Comparison of ENCODE assay signal across 8 cellular contexts in the genomic region with DNA sequence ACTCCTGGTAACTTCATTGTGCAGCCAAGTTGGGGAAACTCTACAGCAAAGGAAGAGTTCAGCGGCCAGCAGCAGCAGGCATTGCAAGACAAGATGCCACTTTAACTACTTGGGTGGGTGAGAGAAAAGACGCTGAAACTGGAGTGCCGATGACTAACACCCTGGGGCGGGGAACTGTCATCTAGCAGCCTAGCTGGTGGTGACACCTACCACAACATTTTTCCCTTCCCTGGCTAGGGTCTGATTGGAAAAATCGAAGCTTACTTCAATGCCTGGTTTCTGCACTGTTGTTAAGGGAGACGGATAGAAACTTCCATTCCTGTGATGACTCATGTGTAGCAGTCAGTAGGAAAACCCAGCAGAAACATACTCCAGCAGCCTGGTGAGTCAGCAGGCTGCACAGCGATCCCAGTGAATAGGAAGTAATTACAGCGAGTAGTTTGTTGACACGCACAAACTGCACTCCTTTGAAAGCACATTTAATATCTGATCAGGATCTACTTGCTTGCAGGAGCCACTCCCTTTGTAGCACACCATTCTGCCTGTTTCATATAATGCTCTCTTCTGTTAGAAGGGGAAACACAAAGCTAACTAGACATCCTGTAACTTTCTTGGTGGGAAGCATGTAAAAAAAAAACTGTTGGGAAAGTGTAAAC.
A peak's percentile ranks its signal among the peaks of the same experiment; 100 is the strongest.
DNase-seq lines count a peak whose midpoint lies in the region; ATAC-seq and TF ChIP-seq lines count a peak whose summit lies in the region.

No MANE protein-coding gene starts in this region.

- DNase-seq in ACHN = peak; percentile 91
- peak; percentile 83 for DNase-seq in MG63
- DNase-seq in SK-MEL-5 (ENCODE audit: low read depth, low spot score) = peak; percentile 81
- DNase-seq in activated naive CD4-positive, alpha-beta T cell treated with anti-CD3 and anti-CD28 coated beads, Interleukin-2, amount 50 U/mL, for 16 hours = peak; percentile 80
- peak; percentile 90 for DNase-seq in globus pallidus (ENCODE audit: low spot score)
- peak; percentile 94 for DNase-seq in stromal cell of bone marrow (ENCODE audit: low read depth)

- peak; percentile 39 for ATAC-seq in GM18909 (IDR thresholded peaks at IDR 0.05; ENCODE audit: poor library complexity, unreplicated experiment)

- H3K27me3 ChIP-seq in MG63 (peaks cover 45% of the 10 kb centered on the region), neutrophil (peaks cover 52% of the 10 kb centered on the region)

- peaks cover 29% of the 10 kb centered on the region in 2 experiments for H3K4me1 ChIP-seq in neutrophil (ENCODE audit: control insufficient read depth in 1 of 2, insufficient read depth in 1 of 2, low read depth in 1 of 2, low read length in 1 of 2)

- H3K36me3 ChIP-seq in MG63 (no peaks in the 10 kb centered on the region), neutrophil (no peaks in the 10 kb centered on the region)

- in situ Hi-C loops in ACHN (cut with HindIII; ENCODE audit: low pct_ligation_motif_present, low pct_unique_long_range_greater_than_20kb, low sequenced_read_pairs) (no loop called here), SK-MEL-5 (cut with HindIII; ENCODE audit: low pct_unique_long_range_greater_than_20kb, low sequenced_read_pairs) (no loop called here)

- H3K9me3 ChIP-seq in MG63 (no peaks in the 10 kb centered on the region), neutrophil (no peaks in the 10 kb centered on the region)

- no peak for TF ChIP-seq CTCF in neutrophil (IDR thresholded peaks at IDR 0.05)

- peak overlapping the region; percentile 13 for H3K27ac ChIP-seq in neutrophil

- H3K4me3 ChIP-seq in MG63 = no peak overlapping the region
- H3K4me3 ChIP-seq in neutrophil (ENCODE audit: low read depth in 1 of 2, low read length in 1 of 2) = peak overlapping the region; percentile 13 to 83
